In genomic region chr20:42678895-42679294, GRCh38 we compare ENCODE assay signal across 12 cellular contexts.
DNase-seq lines count a peak whose midpoint lies in the region; ATAC-seq, FAIRE-seq and TF ChIP-seq lines count a peak whose summit lies in the region.
"Had no signal": no experiment of that assay in that cellular context is flagged by ENCODE, and none has a peak within 500 bp of the region (broad histone marks: within the 10 kb centered on the region; RNA-seq: fewer than 3 reads in every experiment).

No MANE protein-coding gene starts in this region.

- TF ChIP-seq RAD21 in liver (IDR thresholded peaks at IDR 0.05), result peak in 1 of 2 donors; percentile 68

- FAIRE-seq in HTR-8/SVneo (lab: Jason Lieb, UNC), result peak; percentile 26

- no peaks in the 10 kb centered on the region for H3K79me2 ChIP-seq in DOHH2 (ENCODE audit: control insufficient read depth, low read length)

- H4K20me1 ChIP-seq in DOHH2 (ENCODE audit: control insufficient read depth, insufficient read depth, low read depth, low read length), result no peaks in the 10 kb centered on the region

- no peak for DNase-seq in HTR-8/SVneo (ENCODE audit: insufficient read length, low spot score)
- DNase-seq in SK-MEL-5 (ENCODE audit: low read depth, low spot score), result peak; percentile 25
- DNase-seq in AML-193 (lab: John Stamatoyannopoulos, UW), result no peak
- DNase-seq in stimulated activated naive CD4-positive, alpha-beta T cell treated with Interleukin-2 at 50 U/mL for 16 hours (lab: John Stamatoyannopoulos, UW), result no peak
- DNase-seq: activated B cell treated with CpG ODN at 0.5 μM for 24 hours; CD4-positive, alpha-beta memory T cell; naive B cell; NCI-H1930; sigmoid colon had no signal

- no peaks in the 10 kb centered on the region for H3K27me3 ChIP-seq in DOHH2 (ENCODE audit: control insufficient read depth, low read length)
- no peaks in the 10 kb centered on the region for H3K27me3 ChIP-seq in liver (ENCODE audit: control insufficient read depth in 4 of 4, insufficient read depth in 4 of 4, low read length in 3 of 4)
- H3K27me3 ChIP-seq: sigmoid colon had no signal

- no peaks in the 10 kb centered on the region for H3K9me2 ChIP-seq in DOHH2 (replicated peaks; ENCODE audit: control insufficient read depth, low read length)

- no peak overlapping the region for H3K4me3 ChIP-seq in DOHH2 (ENCODE audit: low read length)
- H3K4me3 ChIP-seq in liver (ENCODE audit: low read depth in 1 of 3, low read length in 3 of 3), result no peak overlapping the region
- H3K4me3 ChIP-seq: sigmoid colon had no signal

- no peaks in the 10 kb centered on the region for H3F3A ChIP-seq in DOHH2 (ENCODE audit: control insufficient read depth, insufficient read depth)

- H3K27ac ChIP-seq in DOHH2 (ENCODE audit: low read depth, low read length) (no peak overlapping the region), liver (ENCODE audit: low read depth in 1 of 2, low read length in 2 of 2) (no peak overlapping the region)
- H3K27ac ChIP-seq: sigmoid colon had no signal

- WGBS in liver, result 34% methylated on average over 3 of the region's 3 CpGs

- no peak for ATAC-seq in HG03457 (IDR thresholded peaks at IDR 0.05; ENCODE audit: unreplicated experiment)

- no peak overlapping the region for H3K9ac ChIP-seq in liver (ENCODE audit: low read depth in 1 of 2, low read length in 2 of 2)

- no peaks in the 10 kb centered on the region for H3K4me1 ChIP-seq in DOHH2 (ENCODE audit: control insufficient read depth, low read length)
- no peaks in the 10 kb centered on the region for H3K4me1 ChIP-seq in liver (ENCODE audit: control insufficient read depth in 4 of 4, insufficient read depth in 4 of 4, low read length in 3 of 4)
- H3K4me1 ChIP-seq: sigmoid colon had no signal

- no peak overlapping the region for H3K4me2 ChIP-seq in DOHH2 (ENCODE audit: low read length)

- H3K9me3 ChIP-seq in DOHH2 (ENCODE audit: control insufficient read depth, insufficient read depth, low read length), result no peaks in the 10 kb centered on the region; the same call in 1 of the 2 replicates
- H3K9me3 ChIP-seq in liver (ENCODE audit: control insufficient read depth in 4 of 4, low read length in 3 of 4), result no peaks in the 10 kb centered on the region
- H3K9me3 ChIP-seq: sigmoid colon had no signal

- H3K36me3 ChIP-seq in DOHH2 (ENCODE audit: control insufficient read depth, low read length) (no peaks in the 10 kb centered on the region), liver (ENCODE audit: control insufficient read depth in 4 of 4, insufficient read depth in 3 of 4, low read depth in 1 of 4, low read length in 3 of 4) (no peaks in the 10 kb centered on the region)
- H3K36me3 ChIP-seq: sigmoid colon had no signal

- peak; percentile 31 for TF ChIP-seq CTCF in DOHH2 (IDR thresholded peaks at IDR 0.05; ENCODE audit: low read depth, low read length, poor library complexity, severe bottlenecking)
- TF ChIP-seq CTCF in liver (IDR thresholded peaks at IDR 0.05; ENCODE audit: low read depth, low read length, missing input control), result peak; percentile 39

- in situ Hi-C loops in SK-MEL-5 (cut with HindIII; ENCODE audit: low pct_unique_long_range_greater_than_20kb, low sequenced_read_pairs), result no loop called here

TF ChIP-seq in liver, 16 proteins besides CTCF, POLR2A, EP300 and RAD21:
- TF ChIP-seq ATF3 (IDR thresholded peaks at IDR 0.05) (no peak), ZBTB33 (IDR thresholded peaks at IDR 0.05) (no peak), FOXA2 (IDR thresholded peaks at IDR 0.05) (no peak), GABPA (IDR thresholded peaks at IDR 0.05 in 1 of 2, conservative IDR thresholded peaks at IDR 0.05 in 1 of 2) (no peak), REST (IDR thresholded peaks at IDR 0.05) (no peak), MAX (IDR thresholded peaks at IDR 0.05) (no peak), NR2F2 (IDR thresholded peaks at IDR 0.05) (no peak)
TF ChIP-seq in liver: peak in this region for 0.
